ENCODE assay signal across 16 cellular contexts in genomic region chr19:704447-704741, GRCh38. TPM values are rescaled to one million over a fixed set of nuclear protein-coding genes. Genes with fewer than 3 reads are reported as not detected.
A peak's percentile ranks its signal among the peaks of the same experiment; 100 is the strongest.
DNase-seq lines count a peak whose midpoint lies in the region; ATAC-seq and TF ChIP-seq lines count a peak whose summit lies in the region.
"Had no signal": no experiment of that assay in that cellular context is flagged by ENCODE, and none has a peak within 500 bp of the region (broad histone marks: within the 10 kb centered on the region; RNA-seq: fewer than 3 reads in every experiment).

No MANE protein-coding gene starts in this region.

- no CpG with 5 or more reads among the region's 14 CpGs for WGBS in iPS DF 6.9 (ENCODE audit: insufficient coverage, insufficient read length)
- 14 to 16% (median 15%) methylated on average over 14 of the region's 14 CpGs for WGBS in spleen, 5 donors

- intact Hi-C loops in spleen (cut with DNase I; ENCODE audit: low total_unique reads): no loop called here

- H3K36me3 Mint-ChIP-seq in activated naive CD4-positive, alpha-beta T cell treated with anti-CD3 and anti-CD28 coated beads, Interleukin-2, amount 10 ng/mL, durations not matched to agents 7 days and 5 days: no peaks in the 10 kb centered on the region
- H3K36me3 Mint-ChIP-seq: stimulated activated effector memory CD8-positive, alpha-beta T cell treated with anti-CD3 and anti-CD28 coated beads, Interleukin-12 subunit alpha, Interleukin-12 subunit beta, amount 100 ng/mL, for 72 hours had no signal

- H3K9me3 Mint-ChIP-seq in activated naive CD4-positive, alpha-beta T cell treated with anti-CD3 and anti-CD28 coated beads, Interleukin-2, amount 10 ng/mL, durations not matched to agents 7 days and 5 days: no peaks in the 10 kb centered on the region
- H3K9me3 Mint-ChIP-seq: activated T-helper 1 cell treated with anti-CD3 and anti-CD28 coated beads, Interleukin-12 subunit alpha, Interleukin-12 subunit beta, Interleukin-2, Interleukin-4 antibody, amounts not matched to agents 30 ng/mL and 10 ng/mL and 1 ng/mL, durations not matched to agents 14 hours and 24 hours and 36 hours; stimulated activated effector memory CD8-positive, alpha-beta T cell treated with anti-CD3 and anti-CD28 coated beads, Interleukin-12 subunit alpha, Interleukin-12 subunit beta, amount 100 ng/mL, for 72 hours had no signal

- no peaks in the 10 kb centered on the region for H3K36me3 ChIP-seq in NT2/D1 (ENCODE audit: insufficient read depth, insufficient read length, low read length)
- no peaks in the 10 kb centered on the region for H3K36me3 ChIP-seq in iPS DF 6.9 (ENCODE audit: control insufficient read depth, insufficient read depth, low read length)
- H3K36me3 ChIP-seq in spleen: no peaks in the 10 kb centered on the region
- H3K36me3 ChIP-seq: tibial artery had no signal

- H3K27me3 Mint-ChIP-seq in activated naive CD4-positive, alpha-beta T cell treated with anti-CD3 and anti-CD28 coated beads, Interleukin-2, amount 10 ng/mL, durations not matched to agents 7 days and 5 days: peaks cover 57% of the 10 kb centered on the region

- H3K27ac Mint-ChIP-seq in activated naive CD4-positive, alpha-beta T cell treated with anti-CD3 and anti-CD28 coated beads, Interleukin-2, amount 10 ng/mL, durations not matched to agents 7 days and 5 days: no peak overlapping the region
- H3K27ac Mint-ChIP-seq: activated T-helper 1 cell treated with anti-CD3 and anti-CD28 coated beads, Interleukin-12 subunit alpha, Interleukin-12 subunit beta, Interleukin-2, Interleukin-4 antibody, amounts not matched to agents 30 ng/mL and 10 ng/mL and 1 ng/mL, durations not matched to agents 14 hours and 24 hours and 36 hours; memory B cell; nephron progenitor cell; stimulated activated effector memory CD8-positive, alpha-beta T cell treated with anti-CD3 and anti-CD28 coated beads, Interleukin-12 subunit alpha, Interleukin-12 subunit beta, amount 100 ng/mL, for 72 hours; T-helper 1 cell treated with Interleukin-12 subunit alpha and Interleukin-12 subunit beta and Interleukin-4 antibody, amounts not matched to agents 30 μg/mL and 1 μg/mL, for 36 hours had no signal

- CTCF ChIA-PET in activated naive CD4-positive, alpha-beta T cell treated with anti-CD3 and anti-CD28 coated beads, Interleukin-2, amount 10 ng/mL, durations not matched to agents 7 days and 5 days (lab: Charles Lee): no interaction called here

- H3K4me3 ChIP-seq in NT2/D1 (ENCODE audit: insufficient read length, low read depth) (peak overlapping the region; percentile 56), iPS DF 6.9 (ENCODE audit: low read length) (peak overlapping the region; percentile 4; the same call in 1 of the 2 replicates), spleen (peak overlapping the region in 4 of 8 donors; percentile 14 to 59 (median 36))
- H3K4me3 ChIP-seq: tibial artery had no signal

- no peak for TF ChIP-seq POLR2A in spleen (IDR thresholded peaks at IDR 0.05)

- peak overlapping the region; percentile 80 for H3K9ac ChIP-seq in NT2/D1 (ENCODE audit: insufficient read length, low read depth)

- peaks cover 8% of the 10 kb centered on the region for H3K4me1 ChIP-seq in NT2/D1 (ENCODE audit: insufficient read depth, insufficient read length)
- H3K4me1 ChIP-seq in iPS DF 6.9 (ENCODE audit: control insufficient read depth, insufficient read depth, low read length): no peaks in the 10 kb centered on the region
- peaks cover 3 to 49% (median 26%) of the 10 kb centered on the region in 6 donors for H3K4me1 ChIP-seq in spleen

- peaks cover 13% of the 10 kb centered on the region for H3K4me1 Mint-ChIP-seq in activated naive CD4-positive, alpha-beta T cell treated with anti-CD3 and anti-CD28 coated beads, Interleukin-2, amount 10 ng/mL, durations not matched to agents 7 days and 5 days

- no peak for ATAC-seq in HG03354 (IDR thresholded peaks at IDR 0.05; ENCODE audit: poor library complexity, severe bottlenecking, unreplicated experiment)

- H3K9me3 ChIP-seq in NT2/D1 (ENCODE audit: insufficient read depth, low read length) (no peaks in the 10 kb centered on the region), iPS DF 6.9 (ENCODE audit: control insufficient read depth, insufficient read depth, low read length) (no peaks in the 10 kb centered on the region), spleen (peaks cover 0 to 8% (median 0%) of the 10 kb centered on the region in 8 donors)

- H3K27ac ChIP-seq in iPS DF 6.9 (ENCODE audit: low read length) (no peak overlapping the region), spleen (peak overlapping the region in 5 of 8 donors; percentile 27 to 84 (median 50))
- H3K27ac ChIP-seq: tibial artery had no signal

- H3K4me3 Mint-ChIP-seq in activated naive CD4-positive, alpha-beta T cell treated with anti-CD3 and anti-CD28 coated beads, Interleukin-2, amount 10 ng/mL, durations not matched to agents 7 days and 5 days: no peak overlapping the region
- H3K4me3 Mint-ChIP-seq: activated T-helper 1 cell treated with anti-CD3 and anti-CD28 coated beads, Interleukin-12 subunit alpha, Interleukin-12 subunit beta, Interleukin-2, Interleukin-4 antibody, amounts not matched to agents 30 ng/mL and 10 ng/mL and 1 ng/mL, durations not matched to agents 14 hours and 24 hours and 36 hours; memory B cell; nephron progenitor cell; T-helper 1 cell treated with Interleukin-12 subunit alpha and Interleukin-12 subunit beta and Interleukin-4 antibody, amounts not matched to agents 30 μg/mL and 1 μg/mL, for 36 hours had no signal

- peak; percentile 9 for DNase-seq in activated naive CD4-positive, alpha-beta T cell treated with Interleukin-2 at 50 U/mL for 16 hours
- no peak for DNase-seq in activated naive CD4-positive, alpha-beta T cell treated with anti-CD3 and anti-CD28 coated beads, Interleukin-2, amount 10 ng/mL, durations not matched to agents 7 days and 5 days
- DNase-seq in NT2/D1 (ENCODE audit: low read depth, low spot score): no peak
- DNase-seq in iPS DF 6.9 (ENCODE audit: low read depth, low spot score): no peak
- DNase-seq in spleen: no peak
- no peak for DNase-seq in stimulated activated naive CD4-positive, alpha-beta T cell treated with Interleukin-2 at 50 U/mL for 16 hours (lab: John Stamatoyannopoulos, UW)
- DNase-seq in stimulated activated naive CD4-positive, alpha-beta T cell (lab: John Stamatoyannopoulos, UW): no peak
- DNase-seq: NCI-H2081 treated with DMSO at 0.1 percent for 48 hours had no signal

- no peaks in the 10 kb centered on the region for H3K27me3 ChIP-seq in NT2/D1 (ENCODE audit: insufficient read depth, insufficient read length)
- no peaks in the 10 kb centered on the region for H3K27me3 ChIP-seq in iPS DF 6.9 (ENCODE audit: control insufficient read depth, insufficient read depth, low read length)
- H3K27me3 ChIP-seq in spleen (replicated peaks in 1 of 7): peaks cover 0 to 79% (median 10%) of the 10 kb centered on the region in 7 donors

- TF ChIP-seq CTCF in spleen (IDR thresholded peaks at IDR 0.05 in 8 of 11, conservative IDR thresholded peaks at IDR 0.05 in 3 of 11): no peak

RNA-seq across cellular contexts. Expression of gene PALM, which starts 4.3 kb away (rescaled TPM):
- total RNA-seq in spleen: 10 to 100 TPM; 19.9 to 80.1 (median 30.0) TPM
- polyA plus RNA-seq in spleen: 10 to 100 TPM in 1 of 3 donors, 1 to 10 TPM in 2; 6.0 to 24.1 (median 7.0) TPM

RNA-seq across cellular contexts. Expression of gene PRSS57, which starts 9.1 kb away (rescaled TPM):
- 1 to 10 TPM in 2 of 7 donors, under 1 TPM in 3, not detected in 2; 0.46 to 2.5 (median 0.60) TPM for total RNA-seq in spleen
- polyA plus RNA-seq in spleen: under 1 TPM; 0.24 to 0.70 (median 0.27) TPM
- total RNA-seq: activated T-helper 1 cell treated with anti-CD3 and anti-CD28 coated beads, Interleukin-12 subunit alpha, Interleukin-12 subunit beta, Interleukin-2, Interleukin-4 antibody, amounts not matched to agents 30 ng/mL and 10 ng/mL and 1 ng/mL, durations not matched to agents 14 hours and 24 hours and 36 hours; esophagus mucosa had no signal

RNA-seq across cellular contexts. Expression of gene FSTL3, which starts 28.2 kb away (rescaled TPM):
- total RNA-seq in spleen: 10 to 100 TPM; 11.5 to 43.4 (median 16.6) TPM
- polyA plus RNA-seq in spleen: 10 to 100 TPM in 2 of 3 donors, 1 to 10 TPM in 1; 5.6 to 31.2 (median 10.9) TPM

RNA-seq across cellular contexts. Expression of gene RNF126, which starts 41.4 kb away (rescaled TPM):
- 10 to 100 TPM; 49.2 to 95.1 (median 57.7) TPM for total RNA-seq in spleen
- 10 to 100 TPM; 38.1 to 55.3 (median 45.0) TPM for polyA plus RNA-seq in spleen

RNA-seq across cellular contexts. Expression of gene MISP, which starts 46.5 kb away (rescaled TPM):
- not detected for total RNA-seq in spleen
- polyA plus RNA-seq in spleen: under 1 TPM in 1 of 3 donors, not detected in 2; 0.13 TPM
- total RNA-seq: activated T-helper 1 cell treated with anti-CD3 and anti-CD28 coated beads, Interleukin-12 subunit alpha, Interleukin-12 subunit beta, Interleukin-2, Interleukin-4 antibody, amounts not matched to agents 30 ng/mL and 10 ng/mL and 1 ng/mL, durations not matched to agents 14 hours and 24 hours and 36 hours had no signal
